8 cellular contexts compared by ENCODE assay signal in genomic region chr12:11653215-11653753, GRCh38. TPM values are rescaled to one million over a fixed set of nuclear protein-coding genes. Genes with fewer than 3 reads are reported as not detected.
DNase-seq lines count a peak whose midpoint lies in the region; ATAC-seq and TF ChIP-seq lines count a peak whose summit lies in the region.

No MANE protein-coding gene starts in this region.

- peak; percentile 24 for ATAC-seq in HG03432 (IDR thresholded peaks at IDR 0.05; ENCODE audit: unreplicated experiment)
- peak; percentile 69 to 71 for ATAC-seq in activated T-cell treated with anti-CD3 and anti-CD28 coated beads, Interleukin-2, amount 50 U/mL, for 72 hours (replicated peaks in 1 of 2)
- no peak for ATAC-seq in HG03280 (IDR thresholded peaks at IDR 0.05; ENCODE audit: unreplicated experiment)

- peak overlapping the region; percentile 97 for H3K27ac Mint-ChIP-seq in Calu3 (ENCODE audit: unreplicated experiment)
- peak overlapping the region; percentile 100 for H3K27ac Mint-ChIP-seq in activated T-cell treated with anti-CD3 and anti-CD28 coated beads, Interleukin-2, amount 50 U/mL, for 72 hours

- peaks cover 49% of the 10 kb centered on the region for H3K4me1 Mint-ChIP-seq in Calu3 (ENCODE audit: low read depth, unreplicated experiment)
- peaks cover 63% of the 10 kb centered on the region for H3K4me1 Mint-ChIP-seq in activated T-cell treated with anti-CD3 and anti-CD28 coated beads, Interleukin-2, amount 50 U/mL, for 72 hours (ENCODE audit: low read depth)

- intact Hi-C loops in Calu3 (cut with micrococcal nuclease; ENCODE audit: unreplicated experiment), result loop anchor here (5.0 kb wide), 3 partner anchors 54 to 224 kb away; no protein-coding TSS in a partner anchor

- TF ChIP-seq CTCF in Calu3 (IDR thresholded peaks at IDR 0.05; ENCODE audit: unreplicated experiment), result no peak

- peak overlapping the region; percentile 84 for H3K4me3 Mint-ChIP-seq in Calu3 (ENCODE audit: low read depth, unreplicated experiment)
- peak overlapping the region; percentile 93 to 98 for H3K4me3 Mint-ChIP-seq in activated T-cell treated with anti-CD3 and anti-CD28 coated beads, Interleukin-2, amount 50 U/mL, for 72 hours

- H3K36me3 Mint-ChIP-seq in Calu3 (ENCODE audit: insufficient read depth, unreplicated experiment), result peaks cover 68% of the 10 kb centered on the region
- peaks cover 16 to 25% of the 10 kb centered on the region in 2 donors for H3K36me3 Mint-ChIP-seq in activated T-cell treated with anti-CD3 and anti-CD28 coated beads, Interleukin-2, amount 50 U/mL, for 72 hours (ENCODE audit: insufficient read depth in 2 of 2)

- no TSS peak for BruUV-seq in Calu3 (replicated peaks; lab: Mats Ljungman, UMichigan)

- no peaks in the 10 kb centered on the region for H3K27me3 Mint-ChIP-seq in Calu3 (ENCODE audit: unreplicated experiment)
- H3K27me3 Mint-ChIP-seq in activated T-cell treated with anti-CD3 and anti-CD28 coated beads, Interleukin-2, amount 50 U/mL, for 72 hours (ENCODE audit: low read depth), result no peaks in the 10 kb centered on the region

- DNase-seq in Calu3 (no peak), kidney glomerular epithelial cell (lab: John Stamatoyannopoulos, UW) (peak; percentile 36), NCI-H2227 treated with DMSO at 0.1 percent for 48 hours (lab: John Stamatoyannopoulos, UW) (no peak), cerebellar nuclear complex (lab: John Stamatoyannopoulos, UW) (no peak)
- DNase-seq in activated T-cell treated with anti-CD3 and anti-CD28 coated beads, Interleukin-2, amount 50 U/mL, for 72 hours, result peak; percentile 73 to 76
- peak; percentile 26 to 46 for DNase-seq in stimulated activated CD8-positive, alpha-beta memory T cell treated with anti-CD3 and anti-CD28 coated beads, Interleukin-2, amount 100 ng/mL, for 48 hours (ENCODE audit: low read depth in 2 of 2)

- CTCF ChIA-PET in Calu3 (lab: Charles Lee), result interaction anchor here (0.6 kb wide), 1 partner anchor 128 kb away, joined by 3 read pairs; no protein-coding TSS in a partner anchor

- no peaks in the 10 kb centered on the region for H3K9me3 Mint-ChIP-seq in Calu3 (ENCODE audit: low read depth, unreplicated experiment)
- no peaks in the 10 kb centered on the region for H3K9me3 Mint-ChIP-seq in activated T-cell treated with anti-CD3 and anti-CD28 coated beads, Interleukin-2, amount 50 U/mL, for 72 hours

RNA-seq across cellular contexts. Expression of gene ETV6, which starts 3.8 kb away (rescaled TPM):
- 80.6 and 89.1 TPM in 2 replicates for total RNA-seq in Calu3 (2022)
- total RNA-seq in activated T-cell treated with anti-CD3 and anti-CD28 coated beads, Interleukin-2, amount 50 U/mL, for 72 hours, result 100 to 1,000 TPM; 102 to 110 TPM

Comparison
In these comparisons a context has a peak if more than half of its experiments do, and no peak if none do; other contexts are left out.
1. DNase-seq: peak in activated T-cell treated with anti-CD3 and anti-CD28 coated beads, Interleukin-2, amount 50 U/mL, for 72 hours (2 of 2), kidney glomerular epithelial cell (single experiment) and stimulated activated CD8-positive, alpha-beta memory T cell treated with anti-CD3 and anti-CD28 coated beads, Interleukin-2, amount 100 ng/mL, for 48 hours (2 of 2); none in Calu3 (single experiment), NCI-H2227 treated with DMSO at 0.1 percent for 48 hours (single experiment) and cerebellar nuclear complex (0 of 2).